ENCODE assay signal across 12 cellular contexts in genomic region chr7:22730921-22731654, GRCh38. TPM values are rescaled to one million over a fixed set of nuclear protein-coding genes. Genes with fewer than 3 reads are reported as not detected.
A peak's percentile ranks its signal among the peaks of the same experiment; 100 is the strongest.
DNase-seq lines count a peak whose midpoint lies in the region; ATAC-seq, FAIRE-seq and TF ChIP-seq lines count a peak whose summit lies in the region.
"Had no signal": no experiment of that assay in that cellular context is flagged by ENCODE, and none has a peak within 500 bp of the region (broad histone marks: within the 10 kb centered on the region; RNA-seq: fewer than 3 reads in every experiment).

No MANE protein-coding gene starts in this region.

- H4K20me1 ChIP-seq in endothelial cell of umbilical vein (replicated peaks; ENCODE audit: control insufficient read depth, extremely low read depth, insufficient read depth, low read length), result no peaks in the 10 kb centered on the region
- H4K20me1 ChIP-seq: BLaER1 had no signal

- peaks cover 66% of the 10 kb centered on the region for H3K27me3 Mint-ChIP-seq in activated CD8-positive, alpha-beta memory T cell treated with anti-CD3 and anti-CD28 coated beads, Interleukin-2, amount 10 ng/mL, durations not matched to agents 7 days and 5 days
- peaks cover 9% of the 10 kb centered on the region for H3K27me3 Mint-ChIP-seq in stimulated activated memory B cell treated with anti-CD40 and anti-IgM and Interleukin-4, amounts not matched to agents 10 μg/mL and 1 μg/mL and 100 μg/mL, for 72 hours

- no peak for DNase-seq in activated CD8-positive, alpha-beta memory T cell treated with anti-CD3 and anti-CD28 coated beads, Interleukin-2, amount 10 ng/mL, durations not matched to agents 7 days and 5 days
- no peak for DNase-seq in activated CD8-positive, alpha-beta memory T cell treated with anti-CD3 and anti-CD28 coated beads, Interleukin-2, amount 50 U/mL, for 48 hours
- DNase-seq in RKO (ENCODE audit: low spot score), result peak; percentile 12
- DNase-seq in endothelial cell of umbilical vein (ENCODE audit: low read depth, low spot score), result no peak
- DNase-seq in activated CD4-positive, alpha-beta T cell treated with anti-CD3 and anti-CD28 coated beads for 1 hour, result no peak
- DNase-seq: SHP77 had no signal

- CTCF ChIA-PET in activated CD8-positive, alpha-beta memory T cell treated with anti-CD3 and anti-CD28 coated beads, Interleukin-2, amount 10 ng/mL, durations not matched to agents 7 days and 5 days (lab: Charles Lee), result interaction anchor here (1.1 to 13.9 kb wide), 3 partner anchors 33 to 172 kb away, joined by 3 to 376 read pairs (median 4); no protein-coding TSS in a partner anchor
- CTCF ChIA-PET in endothelial cell of umbilical vein (lab: Charles Lee), result interaction anchor here (1.0 to 7.0 kb wide), 5 partner anchors 10 to 324 kb away, joined by 3 to 122 read pairs (median 16); no protein-coding TSS in a partner anchor

- H3K27me3 ChIP-seq in endothelial cell of umbilical vein (ENCODE audit: control insufficient read depth in 2 of 2, insufficient read depth in 2 of 2, low read length in 2 of 2), result no peaks in the 10 kb centered on the region

- no peak overlapping the region for H3K4me2 ChIP-seq in endothelial cell of umbilical vein (ENCODE audit: insufficient read depth, low read length)
- H3K4me2 ChIP-seq: BLaER1 had no signal

- TF ChIP-seq POLR2A in endothelial cell of umbilical vein (IDR thresholded peaks at IDR 0.05; ENCODE audit: low read depth, low read length), result peak; percentile 33

- peaks cover 5 to 9% of the 10 kb centered on the region in 2 experiments for H3K36me3 ChIP-seq in endothelial cell of umbilical vein (ENCODE audit: control insufficient read depth in 2 of 2, extremely low read depth in 1 of 2, insufficient read depth in 2 of 2, low read length in 2 of 2)
- H3K36me3 ChIP-seq: BLaER1 had no signal

- peaks cover 17% of the 10 kb centered on the region for H3K4me1 Mint-ChIP-seq in activated CD8-positive, alpha-beta memory T cell treated with anti-CD3 and anti-CD28 coated beads, Interleukin-2, amount 10 ng/mL, durations not matched to agents 7 days and 5 days
- peaks cover 33% of the 10 kb centered on the region for H3K4me1 Mint-ChIP-seq in stimulated activated memory B cell treated with anti-CD40 and anti-IgM and Interleukin-4, amounts not matched to agents 10 μg/mL and 1 μg/mL and 100 μg/mL, for 72 hours

- peaks cover 21% of the 10 kb centered on the region for H3K79me2 ChIP-seq in endothelial cell of umbilical vein (ENCODE audit: control insufficient read depth, insufficient read depth, low read length)

- peak; percentile 24 for ATAC-seq in activated CD8-positive, alpha-beta memory T cell treated with anti-CD3 and anti-CD28 coated beads, Interleukin-2, amount 10 ng/mL, durations not matched to agents 7 days and 5 days
- ATAC-seq in stimulated activated memory B cell treated with anti-CD40 and anti-IgM and Interleukin-4, amounts not matched to agents 10 μg/mL and 1 μg/mL and 100 μg/mL, for 72 hours, result peak; percentile 50
- ATAC-seq in HG03095 (IDR thresholded peaks at IDR 0.05; ENCODE audit: unreplicated experiment) (no peak), HG03460 (IDR thresholded peaks at IDR 0.05; ENCODE audit: unreplicated experiment) (no peak)

- dilution Hi-C loops in endothelial cell of umbilical vein (cut with MboI; ENCODE audit: extremely low pct_ligation_motif_present, low sequenced_read_pairs), result loop anchor here (25.0 kb wide), 1 partner anchor 169 kb away; no protein-coding TSS in a partner anchor

- intact Hi-C loops in endothelial cell of umbilical vein (cut with micrococcal nuclease), result no loop called here

- no peak for TF ChIP-seq CTCF in endothelial cell of umbilical vein (IDR thresholded peaks at IDR 0.05; ENCODE audit: extremely low read depth in 1 of 2, insufficient read depth in 1 of 2, low read depth in 1 of 2, low read length in 2 of 2)

- no peak overlapping the region for H3K4me3 ChIP-seq in endothelial cell of umbilical vein (replicated peaks in 1 of 3; ENCODE audit: insufficient read depth in 1 of 3, low read depth in 1 of 3, low read length in 3 of 3)
- H3K4me3 ChIP-seq: BLaER1 had no signal

- H3K4me3 Mint-ChIP-seq in activated CD8-positive, alpha-beta memory T cell treated with anti-CD3 and anti-CD28 coated beads, Interleukin-2, amount 10 ng/mL, durations not matched to agents 7 days and 5 days, result no peak overlapping the region
- peak overlapping the region; percentile 48 for H3K4me3 Mint-ChIP-seq in stimulated activated memory B cell treated with anti-CD40 and anti-IgM and Interleukin-4, amounts not matched to agents 10 μg/mL and 1 μg/mL and 100 μg/mL, for 72 hours

- peak; percentile 55 for FAIRE-seq in endothelial cell of umbilical vein (lab: Jason Lieb, UNC)

- no peak overlapping the region for H3K9ac ChIP-seq in endothelial cell of umbilical vein (replicated peaks; ENCODE audit: extremely low read depth, insufficient read depth, low read length)
- H3K9ac ChIP-seq: BLaER1 had no signal

- no TSS peak for BruUV-seq in endothelial cell of umbilical vein (replicated peaks; lab: Mats Ljungman, UMichigan)

- no peaks in the 10 kb centered on the region for H3K9me3 ChIP-seq in endothelial cell of umbilical vein (replicated peaks; ENCODE audit: control insufficient read depth, insufficient read depth, low read length)

- POLR2A ChIA-PET in endothelial cell of umbilical vein (lab: Charles Lee), result interaction anchor here (0.6 to 1.1 kb wide), 2 partner anchors 66 to 154 kb away, joined by 3 read pairs; no protein-coding TSS in a partner anchor

- no peaks in the 10 kb centered on the region for H3K9me3 Mint-ChIP-seq in activated CD8-positive, alpha-beta memory T cell treated with anti-CD3 and anti-CD28 coated beads, Interleukin-2, amount 10 ng/mL, durations not matched to agents 7 days and 5 days (ENCODE audit: low read depth)
- no peaks in the 10 kb centered on the region for H3K9me3 Mint-ChIP-seq in stimulated activated memory B cell treated with anti-CD40 and anti-IgM and Interleukin-4, amounts not matched to agents 10 μg/mL and 1 μg/mL and 100 μg/mL, for 72 hours
- H3K9me3 Mint-ChIP-seq: activated T-helper 2 cell treated with anti-CD3 and anti-CD28 coated beads, Interferon-gamma antibody, Interleukin-2, Interleukin-4, amounts not matched to agents 10 μg/mL and 5 μg/mL and 100 μg/mL, durations not matched to agents 14 hours and 24 hours and 36 hours had no signal

- no peak overlapping the region for H3K27ac ChIP-seq in endothelial cell of umbilical vein (ENCODE audit: insufficient read depth, low read depth, low read length)
- H3K27ac ChIP-seq: BLaER1 had no signal

- no peak overlapping the region for H2AFZ ChIP-seq in endothelial cell of umbilical vein (ENCODE audit: low read depth, low read length)

- no peak overlapping the region for H3K27ac Mint-ChIP-seq in activated CD8-positive, alpha-beta memory T cell treated with anti-CD3 and anti-CD28 coated beads, Interleukin-2, amount 10 ng/mL, durations not matched to agents 7 days and 5 days
- peak overlapping the region; percentile 73 for H3K27ac Mint-ChIP-seq in stimulated activated memory B cell treated with anti-CD40 and anti-IgM and Interleukin-4, amounts not matched to agents 10 μg/mL and 1 μg/mL and 100 μg/mL, for 72 hours
- H3K27ac Mint-ChIP-seq: activated T-helper 2 cell treated with anti-CD3 and anti-CD28 coated beads, Interferon-gamma antibody, Interleukin-2, Interleukin-4, amounts not matched to agents 10 μg/mL and 5 μg/mL and 100 μg/mL, durations not matched to agents 14 hours and 24 hours and 36 hours had no signal

- H3K4me1 ChIP-seq in endothelial cell of umbilical vein (ENCODE audit: control insufficient read depth, extremely low read depth, insufficient read depth, low read length), result peaks cover 30% of the 10 kb centered on the region

- H3K36me3 Mint-ChIP-seq in activated CD8-positive, alpha-beta memory T cell treated with anti-CD3 and anti-CD28 coated beads, Interleukin-2, amount 10 ng/mL, durations not matched to agents 7 days and 5 days, result no peaks in the 10 kb centered on the region
- H3K36me3 Mint-ChIP-seq in stimulated activated memory B cell treated with anti-CD40 and anti-IgM and Interleukin-4, amounts not matched to agents 10 μg/mL and 1 μg/mL and 100 μg/mL, for 72 hours, result peaks cover 6% of the 10 kb centered on the region

- H3K9me1 ChIP-seq in endothelial cell of umbilical vein (replicated peaks; ENCODE audit: control insufficient read depth, extremely low read depth, insufficient read depth, low read length), result no peaks in the 10 kb centered on the region

TF ChIP-seq in endothelial cell of umbilical vein, 7 proteins besides CTCF, POLR2A, EP300 and RAD21:
- TF ChIP-seq MAX (IDR thresholded peaks at IDR 0.05; ENCODE audit: insufficient read depth, insufficient read length), result no peak

RNA-seq across cellular contexts. Expression of gene IL6, which starts 4.1 kb away (rescaled TPM):
- total RNA-seq in activated CD8-positive, alpha-beta memory T cell treated with anti-CD3 and anti-CD28 coated beads, Interleukin-2, amount 10 ng/mL, durations not matched to agents 7 days and 5 days, result under 1 TPM in 1 of 2 experiments, not detected in 1; 0.66 TPM
- 9.4 and 11.0 TPM in 2 replicates for total RNA-seq in endothelial cell of umbilical vein
- polyA plus RNA-seq in endothelial cell of umbilical vein, result 12.0 and 16.5 TPM in 2 replicates
- 37.9 and 46.7 TPM in 2 replicates for polyA plus RNA-seq in endothelial cell of umbilical vein (2011; cell fraction: cytosol; rRNA removed)
- 94.3 and 96.8 TPM in 2 replicates for polyA plus RNA-seq in endothelial cell of umbilical vein (2011; cell fraction: nucleus; rRNA removed)
- polyA plus RNA-seq in endothelial cell of umbilical vein (2012), result 44.7 and 75.0 TPM in 2 replicates
- 11.7 and 12.6 TPM in 2 replicates for polyA minus RNA-seq in endothelial cell of umbilical vein
- polyA minus RNA-seq in endothelial cell of umbilical vein (2011; cell fraction: cytosol; rRNA and poly(A)+ RNA removed), result 8.5 TPM
- polyA minus RNA-seq in endothelial cell of umbilical vein (2011; cell fraction: nucleus; rRNA and poly(A)+ RNA removed), result 34.2 and 34.3 TPM in 2 replicates
- total RNA-seq: activated T-helper 2 cell treated with anti-CD3 and anti-CD28 coated beads, Interferon-gamma antibody, Interleukin-2, Interleukin-4, amounts not matched to agents 10 μg/mL and 5 μg/mL and 100 μg/mL, durations not matched to agents 14 hours and 24 hours and 36 hours had no signal
- polyA plus RNA-seq: neural cell had no signal

Comparison
In these comparisons a context has a peak if more than half of its experiments do, and no peak if none do; other contexts are left out.
1. ATAC-seq: peak in activated CD8-positive, alpha-beta memory T cell treated with anti-CD3 and anti-CD28 coated beads, Interleukin-2, amount 10 ng/mL, durations not matched to agents 7 days and 5 days (single experiment) and stimulated activated memory B cell treated with anti-CD40 and anti-IgM and Interleukin-4, amounts not matched to agents 10 μg/mL and 1 μg/mL and 100 μg/mL, for 72 hours (single experiment); none in HG03095 (single experiment) and HG03460 (single experiment).